ENCODE assay signal across 27 cellular contexts in genomic region chr7:51450541-51450940, GRCh38.
"Had no signal": no experiment of that assay in that cellular context is flagged by ENCODE, and none has a peak within 500 bp of the region (broad histone marks: within the 10 kb centered on the region; RNA-seq: fewer than 3 reads in every experiment).

No MANE protein-coding gene starts in this region.

- H3K36me3 ChIP-seq: stomach, thoracic aorta, thyroid gland, tibial artery, tibial nerve, transverse colon, upper lobe of left lung, upper lobe of right lung, uterus, vagina had no signal

- H3K4me3 ChIP-seq: stomach, testis, thoracic aorta, thyroid gland, tibial artery, tibial nerve, transverse colon, upper lobe of left lung, upper lobe of right lung, uterus, vagina had no signal

- H3K36me3 Mint-ChIP-seq: stimulated activated effector memory CD8-positive, alpha-beta T cell treated with anti-CD3 and anti-CD28 coated beads, Interleukin-12 subunit alpha, Interleukin-12 subunit beta, amount 100 ng/mL, for 72 hours; stimulated activated memory B cell treated with anti-CD40 and anti-IgM and Interleukin-4, amounts not matched to agents 10 μg/mL and 1 μg/mL and 100 μg/mL, for 72 hours; stimulated activated naive B cell treated with anti-CD40 and anti-IgM and Interleukin-4, amounts not matched to agents 10 μg/mL and 1 μg/mL and 100 μg/mL, for 72 hours; type B pancreatic cell had no signal

- H3K27ac Mint-ChIP-seq: stimulated activated effector memory CD8-positive, alpha-beta T cell treated with anti-CD3 and anti-CD28 coated beads, Interleukin-12 subunit alpha, Interleukin-12 subunit beta, amount 100 ng/mL, for 72 hours; stimulated activated memory B cell treated with anti-CD40 and anti-IgM and Interleukin-4, amounts not matched to agents 10 μg/mL and 1 μg/mL and 100 μg/mL, for 72 hours; stimulated activated naive B cell treated with anti-CD40 and anti-IgM and Interleukin-4, amounts not matched to agents 10 μg/mL and 1 μg/mL and 100 μg/mL, for 72 hours; stimulated activated naive CD8-positive, alpha-beta T cell treated with anti-CD3 and anti-CD28 coated beads, Interleukin-15, Interleukin-2, amounts not matched to agents 100 ng/mL and 50 ng/mL, for 24 hours; type B pancreatic cell had no signal

- H3K4me1 ChIP-seq: stomach, testis, thyroid gland, tibial artery, transverse colon, upper lobe of left lung, upper lobe of right lung, uterus, vagina had no signal

- H3K4me1 Mint-ChIP-seq: stimulated activated effector memory CD8-positive, alpha-beta T cell treated with anti-CD3 and anti-CD28 coated beads, Interleukin-12 subunit alpha, Interleukin-12 subunit beta, amount 100 ng/mL, for 72 hours; stimulated activated memory B cell treated with anti-CD40 and anti-IgM and Interleukin-4, amounts not matched to agents 10 μg/mL and 1 μg/mL and 100 μg/mL, for 72 hours; stimulated activated naive B cell treated with anti-CD40 and anti-IgM and Interleukin-4, amounts not matched to agents 10 μg/mL and 1 μg/mL and 100 μg/mL, for 72 hours; stimulated activated naive CD8-positive, alpha-beta T cell treated with anti-CD3 and anti-CD28 coated beads, Interleukin-15, amount 100 ng/mL, for 72 hours had no signal

- H3K27me3 Mint-ChIP-seq: stimulated activated memory B cell treated with anti-CD40 and anti-IgM and Interleukin-4, amounts not matched to agents 10 μg/mL and 1 μg/mL and 100 μg/mL, for 72 hours; stimulated activated naive B cell treated with anti-CD40 and anti-IgM and Interleukin-4, amounts not matched to agents 10 μg/mL and 1 μg/mL and 100 μg/mL, for 72 hours had no signal

- DNase-seq: stimulated activated CD4-positive, alpha-beta T cell treated with anti-CD3 and anti-CD28 coated beads, Interleukin-2, amount 100 ng/mL, for 48 hours; stimulated activated CD4-positive, alpha-beta T cell treated with anti-CD3 and anti-CD28 coated beads, Interleukin-4, amount 100 ng/mL, for 1 hour; stimulated activated CD4-positive, alpha-beta T cell treated with anti-CD3 and anti-CD28 coated beads, Interleukin-4, amount 100 ng/mL, for 24 hours; stimulated activated CD4-positive, alpha-beta T cell treated with anti-CD3 and anti-CD28 coated beads, Interleukin-4, amount 100 ng/mL, for 4 hours; stimulated activated CD8-positive, alpha-beta memory T cell treated with anti-CD3 and anti-CD28 coated beads, Interleukin-4, amount 100 ng/mL, for 48 hours; stimulated activated naive B cell treated with anti-CD40 and anti-IgM and Interleukin-4, amounts not matched to agents 10 μg/mL and 1 μg/mL and 100 μg/mL, for 72 hours; stimulated activated naive CD4-positive, alpha-beta T cell; stimulated activated naive CD4-positive, alpha-beta T cell treated with Interleukin-2 at 50 U/mL for 16 hours; stimulated activated naive CD8-positive, alpha-beta T cell treated with anti-CD3 and anti-CD28 coated beads, Interleukin-15, amount 100 ng/mL, for 72 hours; stimulated activated naive CD8-positive, alpha-beta T cell treated with anti-CD3 and anti-CD28 coated beads, Interleukin-15, Interleukin-2, amounts not matched to agents 100 U/mL and 50 U/mL, for 24 hours; stomach; substantia nigra; testis; thyroid gland; tibial artery; transverse colon; trophoblast cell; upper lobe of left lung; upper lobe of right lung; uterus had no signal

- H3K4me3 Mint-ChIP-seq: stimulated activated effector memory CD8-positive, alpha-beta T cell treated with anti-CD3 and anti-CD28 coated beads, Interleukin-12 subunit alpha, Interleukin-12 subunit beta, amount 100 ng/mL, for 72 hours; stimulated activated memory B cell treated with anti-CD40 and anti-IgM and Interleukin-4, amounts not matched to agents 10 μg/mL and 1 μg/mL and 100 μg/mL, for 72 hours; stimulated activated naive B cell treated with anti-CD40 and anti-IgM and Interleukin-4, amounts not matched to agents 10 μg/mL and 1 μg/mL and 100 μg/mL, for 72 hours; stimulated activated naive CD8-positive, alpha-beta T cell treated with anti-CD3 and anti-CD28 coated beads, Interleukin-15, amount 100 ng/mL, for 72 hours; stimulated activated naive CD8-positive, alpha-beta T cell treated with anti-CD3 and anti-CD28 coated beads, Interleukin-15, Interleukin-2, amounts not matched to agents 100 ng/mL and 50 ng/mL, for 24 hours; type B pancreatic cell had no signal

- H3K27me3 ChIP-seq: testis, thyroid gland, tibial artery, tibial nerve, transverse colon, upper lobe of left lung, upper lobe of right lung, uterus, vagina had no signal

- ATAC-seq: stimulated activated effector memory CD8-positive, alpha-beta T cell treated with anti-CD3 and anti-CD28 coated beads, Interleukin-12 subunit alpha, Interleukin-12 subunit beta, amount 100 ng/mL, for 72 hours; stimulated activated memory B cell treated with anti-CD40 and anti-IgM and Interleukin-4, amounts not matched to agents 10 μg/mL and 1 μg/mL and 100 μg/mL, for 72 hours; stimulated activated naive B cell treated with anti-CD40 and anti-IgM and Interleukin-4, amounts not matched to agents 10 μg/mL and 1 μg/mL and 100 μg/mL, for 72 hours; stimulated activated naive CD8-positive, alpha-beta T cell treated with anti-CD3 and anti-CD28 coated beads, Interleukin-15, amount 100 ng/mL, for 72 hours; stimulated activated naive CD8-positive, alpha-beta T cell treated with anti-CD3 and anti-CD28 coated beads, Interleukin-15, Interleukin-2, amounts not matched to agents 100 U/mL and 50 U/mL, for 24 hours; upper lobe of right lung had no signal

- H3K9me3 ChIP-seq: stomach, testis, thoracic aorta, thyroid gland, tibial artery, tibial nerve, transverse colon, upper lobe of left lung, upper lobe of right lung, uterus, vagina had no signal

- H3K27ac ChIP-seq: stomach, testis, thoracic aorta, thyroid gland, tibial artery, tibial nerve, transverse colon, upper lobe of left lung, upper lobe of right lung, uterus, vagina had no signal
